In genomic region chr21:34545079-34545884, GRCh38 we compare ENCODE assay signal across 8 cellular contexts. TPM values are rescaled to one million over a fixed set of nuclear protein-coding genes. Genes with fewer than 3 reads are reported as not detected.
A peak's percentile ranks its signal among the peaks of the same experiment; 100 is the strongest.
DNase-seq lines count a peak whose midpoint lies in the region; ATAC-seq and TF ChIP-seq lines count a peak whose summit lies in the region.

No MANE protein-coding gene starts in this region.

- no peak for TF ChIP-seq CTCF in right lobe of liver (IDR thresholded peaks at IDR 0.05)

- no peak for DNase-seq in activated CD4-positive, alpha-beta T cell treated with anti-CD3 and anti-CD28 coated beads, Interleukin-2, amount 10 ng/mL, durations not matched to agents 7 days and 5 days
- no peak for DNase-seq in activated CD4-positive, alpha-beta T cell treated with anti-CD3 and anti-CD28 coated beads for 1 hour
- peak; percentile 32 for DNase-seq in NCI-H460 (ENCODE audit: extremely low read depth, low read depth)
- DNase-seq in cerebellar cortex (ENCODE audit: low spot score) = peak; percentile 17
- peak; percentile 65 to 84 (median 68) for DNase-seq in right lobe of liver
- no peak for DNase-seq in COLO668 (lab: John Stamatoyannopoulos, UW; ENCODE audit: unreplicated experiment)

- H3K36me3 ChIP-seq in right lobe of liver = no peaks in the 10 kb centered on the region
- peaks cover 9% of the 10 kb centered on the region for H3K36me3 ChIP-seq in thymus (ENCODE audit: control insufficient read depth, insufficient read depth)

- H3K9me3 ChIP-seq in right lobe of liver (no peaks in the 10 kb centered on the region), thymus (ENCODE audit: control insufficient read depth) (peaks cover 2% of the 10 kb centered on the region)

- H3K4me1 Mint-ChIP-seq in activated CD4-positive, alpha-beta T cell treated with anti-CD3 and anti-CD28 coated beads, Interleukin-2, amount 10 ng/mL, durations not matched to agents 7 days and 5 days = peaks cover 4% of the 10 kb centered on the region

- H3K4me1 ChIP-seq in right lobe of liver (peaks cover 0 to 22% (median 12%) of the 10 kb centered on the region in 4 donors), thymus (ENCODE audit: control insufficient read depth, insufficient read depth, low read length) (no peaks in the 10 kb centered on the region)

- H3K27me3 ChIP-seq in right lobe of liver (no peaks in the 10 kb centered on the region), thymus (ENCODE audit: control insufficient read depth, insufficient read depth) (no peaks in the 10 kb centered on the region)

- no peak overlapping the region for H3K4me3 ChIP-seq in right lobe of liver
- no peak overlapping the region for H3K4me3 ChIP-seq in thymus (ENCODE audit: low read length)

- H3K27me3 Mint-ChIP-seq in activated CD4-positive, alpha-beta T cell treated with anti-CD3 and anti-CD28 coated beads, Interleukin-2, amount 10 ng/mL, durations not matched to agents 7 days and 5 days = no peaks in the 10 kb centered on the region

- H3K36me3 Mint-ChIP-seq in activated CD4-positive, alpha-beta T cell treated with anti-CD3 and anti-CD28 coated beads, Interleukin-2, amount 10 ng/mL, durations not matched to agents 7 days and 5 days (ENCODE audit: low read depth) = peaks cover 5% of the 10 kb centered on the region

- H3K27ac ChIP-seq in right lobe of liver (peak overlapping the region; percentile 66 to 81 (median 79)), thymus (ENCODE audit: low read depth) (peak overlapping the region; percentile 2)

- WGBS in right lobe of liver (ENCODE audit: insufficient coverage, low coverage, low lambda C conversion rate, missing lambda C conversion rate) = 17% methylated on average over 9 of the region's 10 CpGs
- 50% methylated on average over 10 of the region's 10 CpGs for WGBS in thymus

- CTCF ChIA-PET in activated CD4-positive, alpha-beta T cell treated with anti-CD3 and anti-CD28 coated beads, Interleukin-2, amount 10 ng/mL, durations not matched to agents 7 days and 5 days (lab: Charles Lee) = interaction anchor here (0.6 kb wide), 1 partner anchor 607 kb away, joined by 3 read pairs; no protein-coding TSS in a partner anchor

- POLR2A ChIA-PET in activated CD4-positive, alpha-beta T cell treated with anti-CD3 and anti-CD28 coated beads, Interleukin-2, amount 10 ng/mL, durations not matched to agents 7 days and 5 days (lab: Charles Lee) = no interaction called here

- peak overlapping the region; percentile 41 for H3K27ac Mint-ChIP-seq in activated CD4-positive, alpha-beta T cell treated with anti-CD3 and anti-CD28 coated beads, Interleukin-2, amount 10 ng/mL, durations not matched to agents 7 days and 5 days

- peak; percentile 39 for TF ChIP-seq POLR2A in right lobe of liver (IDR thresholded peaks at IDR 0.05)

- H3K9me3 Mint-ChIP-seq in activated CD4-positive, alpha-beta T cell treated with anti-CD3 and anti-CD28 coated beads, Interleukin-2, amount 10 ng/mL, durations not matched to agents 7 days and 5 days = peaks cover 12% of the 10 kb centered on the region

- peak; percentile 89 for ATAC-seq in HG02759 (IDR thresholded peaks at IDR 0.05; ENCODE audit: unreplicated experiment)
- ATAC-seq in right lobe of liver = peak; percentile 72 to 85 (median 78)

- intact Hi-C loops in right lobe of liver (cut with DNase I) = no loop called here

- H3K4me3 Mint-ChIP-seq in activated CD4-positive, alpha-beta T cell treated with anti-CD3 and anti-CD28 coated beads, Interleukin-2, amount 10 ng/mL, durations not matched to agents 7 days and 5 days = no peak overlapping the region

RNA-seq across cellular contexts. Expression of gene KCNE1, which starts 33.3 kb away (rescaled TPM):
- under 1 TPM; 0.19 to 0.27 TPM for total RNA-seq in activated CD4-positive, alpha-beta T cell treated with anti-CD3 and anti-CD28 coated beads, Interleukin-2, amount 10 ng/mL, durations not matched to agents 7 days and 5 days
- not detected in 2 replicates for total RNA-seq in NCI-H460 (2014; rRNA removed; shearing (Covaris generic))
- polyA plus RNA-seq in NCI-H460 (2014; cell fraction: nucleus; rRNA removed) = not detected in 2 replicates
- 1 to 10 TPM; 1.3 to 5.4 (median 2.3) TPM for total RNA-seq in right lobe of liver
- 0.94 TPM for polyA plus RNA-seq in thymus

Comparison
In these comparisons a context has a peak if more than half of its experiments do, and no peak if none do; other contexts are left out.
1. DNase-seq: peak in NCI-H460 (single experiment), cerebellar cortex (single experiment) and right lobe of liver (3 of 3); none in activated CD4-positive, alpha-beta T cell treated with anti-CD3 and anti-CD28 coated beads, Interleukin-2, amount 10 ng/mL, durations not matched to agents 7 days and 5 days (single experiment), activated CD4-positive, alpha-beta T cell treated with anti-CD3 and anti-CD28 coated beads for 1 hour (single experiment) and COLO668 (single experiment).